Comparison of ENCODE assay signal across 10 cellular contexts in genomic region chr12:102927220-102927619, GRCh38. TPM values are rescaled to one million over a fixed set of nuclear protein-coding genes. Genes with fewer than 3 reads are reported as not detected.
"Had no signal": no experiment of that assay in that cellular context is flagged by ENCODE, and none has a peak within 500 bp of the region (broad histone marks: within the 10 kb centered on the region; RNA-seq: fewer than 3 reads in every experiment).

No MANE protein-coding gene starts in this region.

- H3K27ac ChIP-seq: GM23248, HL-60 had no signal

- H3K4me1 ChIP-seq: HAP-1 had no signal

- H3K9me3 ChIP-seq: HAP-1 had no signal

- H3K4me3 ChIP-seq: GM23248, HAP-1, K562 had no signal

- H3K9ac ChIP-seq: GM23248 had no signal

- H3K36me3 ChIP-seq: HAP-1 had no signal

- DNase-seq: GM23248, GOT3, H7, HFFc6, IMR-90 had no signal

RNA-seq across cellular contexts. Expression of gene PAH, which starts 10.2 kb away (rescaled TPM):
- total RNA-seq: GM23248, HFFc6, HT1080, IMR-90 had no signal
- polyA plus RNA-seq: GM23248, IMR-90 had no signal

RNA-seq across cellular contexts. Expression of gene ASCL1, which starts 30.3 kb away (rescaled TPM):
- total RNA-seq: GM23248, H4, HFFc6, HT1080, IMR-90 had no signal
- polyA plus RNA-seq: GM23248, IMR-90 had no signal
